8 cellular contexts compared by ENCODE assay signal in genomic region chr5:65721050-65721774, GRCh38. TPM values are rescaled to one million over a fixed set of nuclear protein-coding genes. Genes with fewer than 3 reads are reported as not detected.
A peak's percentile ranks its signal among the peaks of the same experiment; 100 is the strongest.
DNase-seq lines count a peak whose midpoint lies in the region; ATAC-seq and TF ChIP-seq lines count a peak whose summit lies in the region.

No MANE protein-coding gene starts in this region.

- H3K9me3 ChIP-seq in mucosa of stomach (ENCODE audit: control insufficient read depth, low read length): no peaks in the 10 kb centered on the region

- TF ChIP-seq CTCF in 22Rv1 (IDR thresholded peaks at IDR 0.05) (no peak), GM12865 (IDR thresholded peaks at IDR 0.05; ENCODE audit: insufficient read depth, low read depth, low read length, missing control alignments) (no peak)

- DNase-seq in GM12865 (ENCODE audit: low read depth) (peak; percentile 30), NCI-H446 treated with DMSO at 0.1 percent for 48 hours (lab: John Stamatoyannopoulos, UW) (peak; percentile 44), fibroblast of gingiva (ENCODE audit: low read depth) (peak; percentile 67), ureter (ENCODE audit: low spot score) (peak; percentile 65)
- DNase-seq in activated T-cell treated with anti-CD3 and anti-CD28 coated beads, Interleukin-2, amount 50 U/mL, for 72 hours: peak; percentile 11 to 26

- peak overlapping the region; percentile 64 for H3K9ac ChIP-seq in mucosa of stomach (ENCODE audit: low read length)

- ATAC-seq in HG02973 (IDR thresholded peaks at IDR 0.05; ENCODE audit: unreplicated experiment): peak; percentile 23
- peak; percentile 2 to 39 for ATAC-seq in activated T-cell treated with anti-CD3 and anti-CD28 coated beads, Interleukin-2, amount 50 U/mL, for 72 hours (replicated peaks in 1 of 2)

- H3K27me3 ChIP-seq in mucosa of stomach (ENCODE audit: control insufficient read depth, insufficient read depth, low read length): no peaks in the 10 kb centered on the region

- 0 out of 2 replicates have a peak overlapping the region, but pooled peaks have one; percentile 79 for H3K27ac ChIP-seq in 22Rv1

- peak overlapping the region; percentile 89 for H3K4me3 ChIP-seq in GM12865 (ENCODE audit: low read depth, low read length)
- peak overlapping the region; percentile 60 for H3K4me3 ChIP-seq in mucosa of stomach (ENCODE audit: low read length)

- peak overlapping the region; percentile 97 for H3K27ac Mint-ChIP-seq in activated T-cell treated with anti-CD3 and anti-CD28 coated beads, Interleukin-2, amount 50 U/mL, for 72 hours

- H3K27me3 Mint-ChIP-seq in activated T-cell treated with anti-CD3 and anti-CD28 coated beads, Interleukin-2, amount 50 U/mL, for 72 hours (ENCODE audit: low read depth): no peaks in the 10 kb centered on the region

- peaks cover 27% of the 10 kb centered on the region for H3K4me1 Mint-ChIP-seq in activated T-cell treated with anti-CD3 and anti-CD28 coated beads, Interleukin-2, amount 50 U/mL, for 72 hours (ENCODE audit: low read depth)

- no peaks in the 10 kb centered on the region for H3K36me3 ChIP-seq in mucosa of stomach (ENCODE audit: control insufficient read depth, insufficient read depth, low read length)

- peak overlapping the region; percentile 89 to 92 for H3K4me3 Mint-ChIP-seq in activated T-cell treated with anti-CD3 and anti-CD28 coated beads, Interleukin-2, amount 50 U/mL, for 72 hours

- H3K9me3 Mint-ChIP-seq in activated T-cell treated with anti-CD3 and anti-CD28 coated beads, Interleukin-2, amount 50 U/mL, for 72 hours: no peaks in the 10 kb centered on the region

- peaks cover 6% of the 10 kb centered on the region in 2 donors for H3K36me3 Mint-ChIP-seq in activated T-cell treated with anti-CD3 and anti-CD28 coated beads, Interleukin-2, amount 50 U/mL, for 72 hours (ENCODE audit: insufficient read depth in 2 of 2)

- H3K4me1 ChIP-seq in mucosa of stomach (ENCODE audit: control insufficient read depth, insufficient read depth, low read length): no peaks in the 10 kb centered on the region

RNA-seq across cellular contexts. Expression of gene SGTB, which starts 0.7 kb away (rescaled TPM):
- total RNA-seq in activated T-cell treated with anti-CD3 and anti-CD28 coated beads, Interleukin-2, amount 50 U/mL, for 72 hours: 10 to 100 TPM; 28.9 to 34.6 TPM
- 4.6 TPM for total RNA-seq in ureter

RNA-seq across cellular contexts. Expression of gene NLN, which starts 0.8 kb away (rescaled TPM):
- total RNA-seq in activated T-cell treated with anti-CD3 and anti-CD28 coated beads, Interleukin-2, amount 50 U/mL, for 72 hours: 10 to 100 TPM in 1 of 2 donors, 1 to 10 TPM in 1; 7.3 to 17.0 TPM
- total RNA-seq in ureter: 23.8 TPM

Comparison
In these comparisons a context has a peak if more than half of its experiments do, and no peak if none do; other contexts are left out.
1. Peak in every context shown above with its lines: DNase-seq, ATAC-seq, H3K4me3 ChIP-seq and H3K27ac ChIP-seq.